In the genomic region with DNA sequence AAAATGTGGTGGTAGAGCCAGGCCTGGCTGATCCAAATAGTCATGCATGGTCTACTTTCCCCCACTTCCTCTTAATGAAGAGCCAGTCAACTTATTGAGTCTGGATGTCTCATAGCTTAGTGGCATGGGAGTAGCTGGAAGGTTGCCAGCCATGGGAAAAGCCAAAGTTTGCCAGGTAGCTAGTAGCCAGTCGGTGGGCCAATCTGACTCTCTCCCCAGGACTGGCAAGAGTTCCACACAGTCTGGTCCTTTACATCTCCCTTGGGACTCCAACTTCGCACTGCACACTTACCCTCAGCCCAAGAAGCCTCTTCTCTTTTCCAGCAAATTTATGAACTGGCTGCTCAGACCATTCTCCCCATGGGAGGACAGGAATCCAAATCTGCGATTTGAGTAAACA, we compare ENCODE assay signal across 23 cellular contexts. TPM values are rescaled to one million over a fixed set of nuclear protein-coding genes. Genes with fewer than 3 reads are reported as not detected.
DNase-seq lines count a peak whose midpoint lies in the region; ATAC-seq and TF ChIP-seq lines count a peak whose summit lies in the region.
"Had no signal": no experiment of that assay in that cellular context is flagged by ENCODE, and none has a peak within 500 bp of the region (broad histone marks: within the 10 kb centered on the region; RNA-seq: fewer than 3 reads in every experiment).

No MANE protein-coding gene starts in this region.

- H3K9me3 ChIP-seq in right atrium auricular region (no peaks in the 10 kb centered on the region), aorta (ENCODE audit: control insufficient read depth, low read length) (no peaks in the 10 kb centered on the region)
- H3K9me3 ChIP-seq: Caco-2, colonic mucosa, left lung, SK-N-SH had no signal

- H3K4me3 ChIP-seq in right atrium auricular region (no peak overlapping the region), fibroblast of the aortic adventitia (ENCODE audit: low read depth, low read length) (no peak overlapping the region), aorta (ENCODE audit: low read length in 2 of 2) (no peak overlapping the region)
- H3K4me3 ChIP-seq: colonic mucosa, left lung had no signal

- H3K36me3 ChIP-seq in right atrium auricular region (no peaks in the 10 kb centered on the region), aorta (ENCODE audit: control insufficient read depth in 1 of 2, insufficient read depth in 2 of 2, low read length in 1 of 2) (no peaks in the 10 kb centered on the region)
- H3K36me3 ChIP-seq: brain microvascular endothelial cell, colonic mucosa, left lung had no signal

- H3K27ac ChIP-seq in right atrium auricular region (no peak overlapping the region), aorta (ENCODE audit: low read depth in 1 of 2, low read length in 2 of 2) (no peak overlapping the region)
- H3K27ac ChIP-seq: brain microvascular endothelial cell, colonic mucosa, left lung, parathyroid adenoma had no signal

- 15 to 36% methylated on average over 3 of the region's 3 CpGs for WGBS in aorta, 2 donors

- TF ChIP-seq CTCF in right atrium auricular region (IDR thresholded peaks at IDR 0.05) (no peak), fibroblast of the aortic adventitia (IDR thresholded peaks at IDR 0.05; ENCODE audit: insufficient read depth, low read length) (no peak)

- peaks cover 0 to 16% of the 10 kb centered on the region in 2 donors for H3K4me1 ChIP-seq in right atrium auricular region
- no peaks in the 10 kb centered on the region for H3K4me1 ChIP-seq in aorta (ENCODE audit: control insufficient read depth in 1 of 2, insufficient read depth in 2 of 2, low read length in 2 of 2)
- H3K4me1 ChIP-seq: Caco-2, colonic mucosa, left lung, parathyroid adenoma had no signal

- ATAC-seq in Right ventricle myocardium superior (ENCODE audit: poor library complexity) (peak; percentile 69), aorta (ENCODE audit: low FRiP score) (peak; percentile 41), GM21529 (IDR thresholded peaks at IDR 0.05; ENCODE audit: unreplicated experiment) (no peak), GM18498 (IDR thresholded peaks at IDR 0.05; ENCODE audit: unreplicated experiment) (no peak)
- ATAC-seq: left lung, WTC11 had no signal

- H3K27me3 ChIP-seq in right atrium auricular region: no peaks in the 10 kb centered on the region
- H3K27me3 ChIP-seq in aorta (ENCODE audit: control insufficient read depth in 1 of 2, insufficient read depth in 2 of 2, low read length in 1 of 2): no peaks in the 10 kb centered on the region
- H3K27me3 ChIP-seq: brain microvascular endothelial cell, colonic mucosa, left lung had no signal

- intact Hi-C loops in Right ventricle myocardium superior (cut with DNase I) (no loop called here), aorta (cut with DNase I) (no loop called here)

- DNase-seq in Right ventricle myocardium superior: peak; percentile 54
- no peak for DNase-seq in right atrium auricular region (ENCODE audit: low spot score)
- peak; percentile 99 for DNase-seq in NCI-H446 treated with DMSO at 0.1 percent for 48 hours (lab: John Stamatoyannopoulos, UW)
- DNase-seq in fibroblast of the aortic adventitia (ENCODE audit: low read depth): peak; percentile 5
- no peak for DNase-seq in aorta
- DNase-seq in NCI-H2196 (lab: John Stamatoyannopoulos, UW; ENCODE audit: unreplicated experiment): no peak
- DNase-seq: activated CD4-positive, alpha-beta memory T cell treated with anti-CD3 and anti-CD28 coated beads for 36 hours; activated effector memory CD4-positive, alpha-beta T cell treated with Interleukin-2 at 50 U/mL for 16 hours; brain microvascular endothelial cell; Caco-2; colonic mucosa; glutamatergic neuron; HCEC 1CT; Kasumi-1; midbrain; NCI-H524; RPMI8226; SK-N-SH had no signal

RNA-seq across cellular contexts. Expression of a gene that starts 8.3 kb away (rescaled TPM):
- total RNA-seq in Right ventricle myocardium superior (6.5 TPM), right atrium auricular region (10 to 100 TPM in 1 of 2 donors, 1 to 10 TPM in 1; 9.5 to 13.2 TPM), fibroblast of the aortic adventitia (ENCODE audit: low replicate concordance) (21.7 and 22.5 TPM in 2 replicates), aorta (10 to 100 TPM; 10.4 to 11.5 TPM)
- 1 to 10 TPM; 6.6 to 7.0 TPM for polyA plus RNA-seq in aorta

Comparison
In these comparisons a context has a peak if more than half of its experiments do, and no peak if none do; other contexts are left out.
1. DNase-seq: peak in Right ventricle myocardium superior (single experiment), NCI-H446 treated with DMSO at 0.1 percent for 48 hours (single experiment) and fibroblast of the aortic adventitia (single experiment); none in right atrium auricular region (single experiment), aorta (0 of 2) and NCI-H2196 (single experiment).
2. ATAC-seq: peak in Right ventricle myocardium superior (single experiment) and aorta (single experiment); none in GM21529 (single experiment) and GM18498 (single experiment).